Comparison of ENCODE assay signal across 1 cellular context in the genomic region with DNA sequence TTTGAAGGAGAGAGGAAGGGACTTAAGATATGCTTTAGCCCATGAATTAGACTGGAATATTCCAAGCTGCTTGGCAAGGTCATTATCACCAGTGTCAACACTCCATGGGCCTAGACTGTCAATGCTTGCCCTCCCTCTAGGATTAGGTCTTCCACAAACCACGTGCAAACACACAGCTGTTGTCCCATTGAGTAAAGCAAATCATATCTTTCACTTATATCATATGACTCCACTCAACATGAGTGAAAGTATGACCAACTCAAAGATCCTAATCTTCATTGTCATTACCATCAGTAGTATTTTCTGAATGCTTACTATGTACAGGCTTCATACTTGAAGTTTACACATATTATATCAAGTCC.
TF ChIP-seq lines count a peak whose summit lies in the region.

No MANE protein-coding gene starts in this region.

TF ChIP-seq in HepG2, 621 proteins besides CTCF, POLR2A, EP300 and RAD21 (continued from another document and continues in another):
- TF ChIP-seq, protein P1, sequence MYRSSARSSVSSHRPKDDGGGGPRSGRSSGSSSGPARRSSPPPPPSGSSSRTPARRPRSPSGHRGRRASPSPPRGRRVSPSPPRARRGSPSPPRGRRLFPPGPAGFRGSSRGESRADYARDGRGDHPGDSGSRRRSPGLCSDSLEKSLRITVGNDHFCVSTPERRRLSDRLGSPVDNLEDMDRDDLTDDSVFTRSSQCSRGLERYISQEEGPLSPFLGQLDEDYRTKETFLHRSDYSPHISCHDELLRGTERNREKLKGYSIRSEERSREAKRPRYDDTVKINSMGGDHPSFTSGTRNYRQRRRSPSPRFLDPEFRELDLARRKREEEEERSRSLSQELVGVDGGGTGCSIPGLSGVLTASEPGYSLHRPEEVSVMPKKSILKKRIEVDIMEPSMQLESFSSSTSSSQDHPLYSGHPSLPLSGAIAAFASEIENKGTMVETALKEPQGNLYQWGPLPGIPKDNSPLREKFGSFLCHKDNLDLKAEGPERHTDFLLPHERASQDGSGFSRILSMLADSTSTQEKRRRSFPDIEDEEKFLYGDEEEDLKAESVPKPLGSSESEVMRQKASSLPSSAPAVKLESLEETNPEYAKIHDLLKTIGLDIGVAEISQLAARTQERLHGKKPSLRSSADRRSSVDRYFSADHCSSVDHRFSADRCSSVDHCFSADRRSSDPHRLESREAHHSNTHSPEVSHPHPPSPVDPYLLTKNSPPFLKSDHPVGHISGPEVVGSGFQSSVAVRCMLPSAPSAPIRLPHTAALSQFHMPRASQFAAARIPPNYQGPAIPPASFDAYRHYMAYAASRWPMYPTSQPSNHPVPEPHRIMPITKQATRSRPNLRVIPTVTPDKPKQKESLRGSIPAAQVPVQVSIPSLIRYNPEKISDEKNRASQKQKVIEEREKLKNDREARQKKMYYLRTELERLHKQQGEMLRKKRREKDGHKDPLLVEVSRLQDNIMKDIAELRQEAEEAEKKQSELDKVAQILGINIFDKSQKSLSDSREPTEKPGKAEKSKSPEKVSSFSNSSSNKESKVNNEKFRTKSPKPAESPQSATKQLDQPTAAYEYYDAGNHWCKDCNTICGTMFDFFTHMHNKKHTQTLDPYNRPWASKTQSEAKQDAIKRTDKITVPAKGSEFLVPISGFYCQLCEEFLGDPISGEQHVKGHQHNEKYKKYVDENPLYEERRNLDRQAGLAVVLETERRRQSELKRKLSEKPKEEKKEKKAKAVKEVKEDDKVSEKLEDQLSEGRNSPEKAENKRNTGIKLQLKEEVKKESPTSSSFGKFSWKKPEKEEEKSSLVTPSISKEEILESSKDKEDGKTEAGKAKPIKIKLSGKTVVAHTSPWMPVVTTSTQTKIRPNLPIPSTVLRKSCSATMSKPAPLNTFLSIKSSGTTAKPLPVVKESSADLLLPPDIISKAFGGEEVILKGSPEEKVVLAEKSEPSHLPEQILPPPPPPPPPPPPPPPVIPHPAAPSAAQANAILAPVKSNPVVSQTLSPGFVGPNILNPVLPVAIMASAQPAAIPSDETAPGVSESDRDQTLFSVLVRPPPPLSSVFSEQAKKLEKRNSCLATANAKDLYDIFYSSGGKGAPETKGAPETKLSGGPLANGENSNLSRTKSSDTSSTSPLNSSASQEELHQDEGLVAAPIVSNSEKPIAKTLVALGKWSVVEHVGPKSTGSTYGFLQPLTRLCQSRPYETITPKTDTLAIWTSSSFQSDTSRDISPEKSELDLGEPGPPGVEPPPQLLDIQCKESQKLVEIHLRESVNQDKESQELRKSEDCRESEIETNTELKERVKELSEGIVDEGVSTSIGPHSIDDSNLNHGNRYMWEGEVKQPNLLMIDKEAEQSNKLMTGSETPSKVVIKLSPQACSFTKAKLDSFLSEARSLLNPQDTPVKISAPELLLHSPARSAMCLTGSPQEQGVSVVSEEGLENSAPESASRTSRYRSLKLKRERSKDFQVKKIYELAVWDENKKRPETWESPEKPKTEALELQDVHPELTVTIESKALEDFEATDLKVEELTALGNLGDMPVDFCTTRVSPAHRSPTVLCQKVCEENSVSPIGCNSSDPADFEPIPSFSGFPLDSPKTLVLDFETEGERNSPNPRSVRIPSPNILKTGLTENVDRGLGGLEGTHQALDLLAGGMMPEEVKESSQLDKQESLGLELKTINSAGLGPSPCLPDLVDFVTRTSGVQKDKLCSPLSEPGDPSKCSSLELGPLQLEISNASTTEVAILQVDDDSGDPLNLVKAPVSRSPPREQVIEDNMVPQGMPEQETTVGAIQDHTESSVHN (CRISPR knock-in tag; IDR thresholded peaks at IDR 0.05), result no peak
- no peak for TF ChIP-seq PHF5A (CRISPR knock-in tag; IDR thresholded peaks at IDR 0.05; ENCODE audit: low read depth, unreplicated experiment)
- peak; percentile 48 for TF ChIP-seq ZFY (CRISPR knock-in tag; IDR thresholded peaks at IDR 0.05)
- TF ChIP-seq, protein P2, sequence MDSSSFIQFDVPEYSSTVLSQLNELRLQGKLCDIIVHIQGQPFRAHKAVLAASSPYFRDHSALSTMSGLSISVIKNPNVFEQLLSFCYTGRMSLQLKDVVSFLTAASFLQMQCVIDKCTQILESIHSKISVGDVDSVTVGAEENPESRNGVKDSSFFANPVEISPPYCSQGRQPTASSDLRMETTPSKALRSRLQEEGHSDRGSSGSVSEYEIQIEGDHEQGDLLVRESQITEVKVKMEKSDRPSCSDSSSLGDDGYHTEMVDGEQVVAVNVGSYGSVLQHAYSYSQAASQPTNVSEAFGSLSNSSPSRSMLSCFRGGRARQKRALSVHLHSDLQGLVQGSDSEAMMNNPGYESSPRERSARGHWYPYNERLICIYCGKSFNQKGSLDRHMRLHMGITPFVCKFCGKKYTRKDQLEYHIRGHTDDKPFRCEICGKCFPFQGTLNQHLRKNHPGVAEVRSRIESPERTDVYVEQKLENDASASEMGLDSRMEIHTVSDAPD (CRISPR knock-in tag; IDR thresholded peaks at IDR 0.05), result 0 out of 2 replicates have a peak, but pooled peaks have one; percentile 23
- TF ChIP-seq CBX2 (IDR thresholded peaks at IDR 0.05; ENCODE audit: low read depth, low read length), result no peak
- TF ChIP-seq CBX2 (CRISPR knock-in tag; IDR thresholded peaks at IDR 0.05; ENCODE audit: low read depth), result no peak
- no peak for TF ChIP-seq EZH2 (conservative IDR thresholded peaks at IDR 0.05; ENCODE audit: low read depth, low read length)
- no peak for TF ChIP-seq ZNF124 (CRISPR knock-in tag; IDR thresholded peaks at IDR 0.05)
- no peak for TF ChIP-seq ATF7-NPFF (CRISPR knock-in tag; IDR thresholded peaks at IDR 0.05; ENCODE audit: low read depth)
- TF ChIP-seq ONECUT2 (CRISPR knock-in tag; IDR thresholded peaks at IDR 0.05), result no peak
- no peak for TF ChIP-seq TAF15 (IDR thresholded peaks at IDR 0.05; ENCODE audit: low read depth, low read length, poor library complexity, severe bottlenecking)
- TF ChIP-seq ZFP36 (IDR thresholded peaks at IDR 0.05; ENCODE audit: borderline replicate concordance, low read depth, low read length, partially characterized antibody), result no peak
- TF ChIP-seq ZC3H13 (CRISPR knock-in tag; IDR thresholded peaks at IDR 0.05), result no peak
- no peak for TF ChIP-seq ZBTB7A (CRISPR knock-in tag; IDR thresholded peaks at IDR 0.05)
- no peak for TF ChIP-seq TARDBP (CRISPR knock-in tag; IDR thresholded peaks at IDR 0.05)
- peak; percentile 28; the same call in 1 of the 2 replicates for TF ChIP-seq ARID4A (CRISPR knock-in tag; IDR thresholded peaks at IDR 0.05; ENCODE audit: borderline replicate concordance)
- no peak for TF ChIP-seq CCAR2 (optimal IDR thresholded peaks at IDR 0.05; ENCODE audit: low read depth, low read length)
- no peak for TF ChIP-seq ZBTB8A (CRISPR knock-in tag; IDR thresholded peaks at IDR 0.05; ENCODE audit: borderline replicate concordance, low read depth)
- TF ChIP-seq HOXA3 (CRISPR knock-in tag; IDR thresholded peaks at IDR 0.05), result no peak
- TF ChIP-seq, protein P3, sequence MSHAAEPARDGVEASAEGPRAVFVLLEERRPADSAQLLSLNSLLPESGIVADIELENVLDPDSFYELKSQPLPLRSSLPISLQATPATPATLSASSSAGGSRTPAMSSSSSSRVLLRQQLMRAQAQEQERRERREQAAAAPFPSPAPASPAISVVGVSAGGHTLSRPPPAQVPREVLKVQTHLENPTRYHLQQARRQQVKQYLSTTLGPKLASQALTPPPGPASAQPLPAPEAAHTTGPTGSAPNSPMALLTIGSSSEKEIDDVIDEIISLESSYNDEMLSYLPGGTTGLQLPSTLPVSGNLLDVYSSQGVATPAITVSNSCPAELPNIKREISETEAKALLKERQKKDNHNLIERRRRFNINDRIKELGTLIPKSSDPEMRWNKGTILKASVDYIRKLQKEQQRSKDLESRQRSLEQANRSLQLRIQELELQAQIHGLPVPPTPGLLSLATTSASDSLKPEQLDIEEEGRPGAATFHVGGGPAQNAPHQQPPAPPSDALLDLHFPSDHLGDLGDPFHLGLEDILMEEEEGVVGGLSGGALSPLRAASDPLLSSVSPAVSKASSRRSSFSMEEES (CRISPR knock-in tag; IDR thresholded peaks at IDR 0.05), result peak; percentile 70; the same call in 1 of the 2 replicates
- TF ChIP-seq HNF4A (CRISPR knock-in tag; IDR thresholded peaks at IDR 0.05), result peak; percentile 41
- TF ChIP-seq SP2 (CRISPR knock-in tag; IDR thresholded peaks at IDR 0.05), result no peak
- peak; percentile 42; the same call in 1 of the 2 replicates for TF ChIP-seq ZBTB7B (CRISPR knock-in tag; IDR thresholded peaks at IDR 0.05)
- no peak for TF ChIP-seq ZNF431 (CRISPR knock-in tag; IDR thresholded peaks at IDR 0.05; ENCODE audit: borderline replicate concordance, low read depth)
- peak; percentile 56; the same call in 1 of the 2 replicates for TF ChIP-seq HDAC2 (CRISPR knock-in tag; IDR thresholded peaks at IDR 0.05)
- no peak for TF ChIP-seq JUN (CRISPR knock-in tag; IDR thresholded peaks at IDR 0.05)
- no peak for TF ChIP-seq ZNF746 (CRISPR knock-in tag; IDR thresholded peaks at IDR 0.05)
- TF ChIP-seq KLF13 (CRISPR knock-in tag; IDR thresholded peaks at IDR 0.05), result no peak
- TF ChIP-seq KMT2A (CRISPR knock-in tag; IDR thresholded peaks at IDR 0.05), result no peak
- no peak for TF ChIP-seq ATRX (CRISPR knock-in tag; IDR thresholded peaks at IDR 0.05; ENCODE audit: borderline replicate concordance)
- TF ChIP-seq MZF1 (CRISPR knock-in tag; IDR thresholded peaks at IDR 0.05; ENCODE audit: borderline replicate concordance), result no peak
- TF ChIP-seq MXI1 (IDR thresholded peaks at IDR 0.05; ENCODE audit: borderline replicate concordance, low read depth, low read length), result peak; percentile 86; the same call in 1 of the 3 replicates
- no peak for TF ChIP-seq ZBTB26 (CRISPR knock-in tag; IDR thresholded peaks at IDR 0.05; ENCODE audit: borderline replicate concordance)
- TF ChIP-seq LCORL (IDR thresholded peaks at IDR 0.05), result no peak
- no peak for TF ChIP-seq LCORL (CRISPR knock-in tag; IDR thresholded peaks at IDR 0.05)
- TF ChIP-seq SOX5 (CRISPR knock-in tag; IDR thresholded peaks at IDR 0.05; ENCODE audit: borderline replicate concordance), result peak; percentile 50; the same call in 1 of the 2 replicates
- TF ChIP-seq ZFYVE20 (CRISPR knock-in tag; IDR thresholded peaks at IDR 0.05; ENCODE audit: borderline replicate concordance, low read depth), result no peak
- TF ChIP-seq, protein P4, sequence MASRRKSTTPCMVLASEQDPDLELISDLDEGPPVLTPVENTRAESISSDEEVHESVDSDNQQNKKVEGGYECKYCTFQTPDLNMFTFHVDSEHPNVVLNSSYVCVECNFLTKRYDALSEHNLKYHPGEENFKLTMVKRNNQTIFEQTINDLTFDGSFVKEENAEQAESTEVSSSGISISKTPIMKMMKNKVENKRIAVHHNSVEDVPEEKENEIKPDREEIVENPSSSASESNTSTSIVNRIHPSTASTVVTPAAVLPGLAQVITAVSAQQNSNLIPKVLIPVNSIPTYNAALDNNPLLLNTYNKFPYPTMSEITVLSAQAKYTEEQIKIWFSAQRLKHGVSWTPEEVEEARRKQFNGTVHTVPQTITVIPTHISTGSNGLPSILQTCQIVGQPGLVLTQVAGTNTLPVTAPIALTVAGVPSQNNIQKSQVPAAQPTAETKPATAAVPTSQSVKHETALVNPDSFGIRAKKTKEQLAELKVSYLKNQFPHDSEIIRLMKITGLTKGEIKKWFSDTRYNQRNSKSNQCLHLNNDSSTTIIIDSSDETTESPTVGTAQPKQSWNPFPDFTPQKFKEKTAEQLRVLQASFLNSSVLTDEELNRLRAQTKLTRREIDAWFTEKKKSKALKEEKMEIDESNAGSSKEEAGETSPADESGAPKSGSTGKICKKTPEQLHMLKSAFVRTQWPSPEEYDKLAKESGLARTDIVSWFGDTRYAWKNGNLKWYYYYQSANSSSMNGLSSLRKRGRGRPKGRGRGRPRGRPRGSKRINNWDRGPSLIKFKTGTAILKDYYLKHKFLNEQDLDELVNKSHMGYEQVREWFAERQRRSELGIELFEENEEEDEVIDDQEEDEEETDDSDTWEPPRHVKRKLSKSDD (CRISPR knock-in tag; IDR thresholded peaks at IDR 0.05; ENCODE audit: low read depth), result no peak
- no peak for TF ChIP-seq KLF11 (CRISPR knock-in tag; IDR thresholded peaks at IDR 0.05)
- TF ChIP-seq FOXO1 (CRISPR knock-in tag; IDR thresholded peaks at IDR 0.05), result peak; percentile 64; the same call in 1 of the 2 replicates
- no peak for TF ChIP-seq ELF4 (CRISPR knock-in tag; IDR thresholded peaks at IDR 0.05; ENCODE audit: borderline replicate concordance)
- TF ChIP-seq ZNF205 (CRISPR knock-in tag; IDR thresholded peaks at IDR 0.05), result no peak
- no peak for TF ChIP-seq SRF (IDR thresholded peaks at IDR 0.05; ENCODE audit: low read depth, low read length)
- no peak for TF ChIP-seq ZNF562 (CRISPR knock-in tag; IDR thresholded peaks at IDR 0.05; ENCODE audit: borderline replicate concordance)
- TF ChIP-seq PHF21A (CRISPR knock-in tag; IDR thresholded peaks at IDR 0.05), result no peak
- TF ChIP-seq MEIS2 (CRISPR knock-in tag; IDR thresholded peaks at IDR 0.05), result no peak
- no peak for TF ChIP-seq NONO (IDR thresholded peaks at IDR 0.05)
- TF ChIP-seq NONO (CRISPR knock-in tag; conservative IDR thresholded peaks at IDR 0.05), result no peak
- TF ChIP-seq TOE1 (CRISPR knock-in tag; IDR thresholded peaks at IDR 0.05), result no peak
